In the genomic region with DNA sequence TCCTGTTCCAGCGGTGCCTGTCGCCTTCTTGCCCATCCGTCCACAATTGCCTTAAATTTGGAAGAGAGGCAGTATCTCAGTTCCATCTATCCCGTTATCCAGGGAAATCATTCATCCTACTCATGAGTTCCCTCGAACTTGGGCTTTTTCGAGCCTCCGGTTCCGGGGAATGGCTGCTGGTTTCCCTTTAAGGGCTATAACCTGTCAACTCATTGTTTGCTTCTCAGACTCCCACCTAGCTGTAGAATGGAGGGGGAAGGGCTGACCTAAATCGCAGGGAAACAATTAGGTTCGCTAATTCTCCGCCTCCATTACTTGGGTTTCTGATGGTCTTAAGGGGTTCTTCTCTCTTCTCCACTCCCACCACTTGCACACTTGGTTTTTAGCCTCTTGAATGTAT, we compare ENCODE assay signal across 1 cellular context.
A peak's percentile ranks its signal among the peaks of the same experiment; 100 is the strongest.
TF ChIP-seq lines count a peak whose summit lies in the region.

No MANE protein-coding gene starts in this region.

TF ChIP-seq in H1, 55 proteins besides CTCF, POLR2A, EP300 and RAD21:
- TF ChIP-seq SIRT6 (IDR thresholded peaks at IDR 0.05; ENCODE audit: low read length) (no peak), BACH1 (IDR thresholded peaks at IDR 0.05; ENCODE audit: low read length) (peak; percentile 64), CHD1 (IDR thresholded peaks at IDR 0.05; ENCODE audit: low read depth, low read length) (no peak), SIX5 (IDR thresholded peaks at IDR 0.05; ENCODE audit: low read depth, low read length) (no peak), JUND (IDR thresholded peaks at IDR 0.05; ENCODE audit: low read length) (no peak), CBX5 (IDR thresholded peaks at IDR 0.05; ENCODE audit: low read depth, low read length) (no peak), YY1 (IDR thresholded peaks at IDR 0.05; ENCODE audit: low read depth, low read length) (peak; percentile 28; the same call in 1 of the 2 replicates), RXRA (IDR thresholded peaks at IDR 0.05; ENCODE audit: insufficient read depth, low read depth, low read length) (no peak), SP2 (IDR thresholded peaks at IDR 0.05; ENCODE audit: low read length) (no peak), KDM1A (IDR thresholded peaks at IDR 0.05; ENCODE audit: borderline replicate concordance, low read length) (no peak), TBP (IDR thresholded peaks at IDR 0.05; ENCODE audit: low read depth, low read length) (no peak), SAP30 (IDR thresholded peaks at IDR 0.05; ENCODE audit: insufficient read depth, insufficient replicate concordance, low read length) (no peak), CHD2 (IDR thresholded peaks at IDR 0.05; ENCODE audit: low read length) (no peak), TAF1 (IDR thresholded peaks at IDR 0.05; ENCODE audit: low read depth, low read length) (no peak), SP4 (IDR thresholded peaks at IDR 0.05; ENCODE audit: low read length) (no peak), SP1 (IDR thresholded peaks at IDR 0.05; ENCODE audit: low read depth, low read length) (no peak), NANOG (IDR thresholded peaks at IDR 0.05; ENCODE audit: insufficient read depth, low read depth, low read length, poor library complexity, severe bottlenecking) (no peak), RBBP5 (IDR thresholded peaks at IDR 0.05; ENCODE audit: borderline replicate concordance, low read depth, low read length) (no peak), KDM5A (IDR thresholded peaks at IDR 0.05; ENCODE audit: low read length) (no peak), POLR2AphosphoS5 (IDR thresholded peaks at IDR 0.05; ENCODE audit: low read depth, low read length) (peak; percentile 43), SUZ12 (IDR thresholded peaks at IDR 0.05; ENCODE audit: low read length) (no peak), HDAC2 (IDR thresholded peaks at IDR 0.05; ENCODE audit: borderline replicate concordance in 1 of 2, low read depth in 2 of 2, low read length in 2 of 2) (no peak), CEBPB (IDR thresholded peaks at IDR 0.05; ENCODE audit: low read depth, low read length) (no peak)
- TF ChIP-seq, protein P1, sequence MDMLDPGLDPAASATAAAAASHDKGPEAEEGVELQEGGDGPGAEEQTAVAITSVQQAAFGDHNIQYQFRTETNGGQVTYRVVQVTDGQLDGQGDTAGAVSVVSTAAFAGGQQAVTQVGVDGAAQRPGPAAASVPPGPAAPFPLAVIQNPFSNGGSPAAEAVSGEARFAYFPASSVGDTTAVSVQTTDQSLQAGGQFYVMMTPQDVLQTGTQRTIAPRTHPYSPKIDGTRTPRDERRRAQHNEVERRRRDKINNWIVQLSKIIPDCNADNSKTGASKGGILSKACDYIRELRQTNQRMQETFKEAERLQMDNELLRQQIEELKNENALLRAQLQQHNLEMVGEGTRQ (IDR thresholded peaks at IDR 0.05; ENCODE audit: low read length), result 0 out of 2 replicates have a peak, but pooled peaks have one; percentile 13
